In genomic region chr4:184126800-184127199, GRCh38 we compare ENCODE assay signal across 34 cellular contexts.
"Had no signal": no experiment of that assay in that cellular context is flagged by ENCODE, and none has a peak within 500 bp of the region (broad histone marks: within the 10 kb centered on the region; RNA-seq: fewer than 3 reads in every experiment).

No MANE protein-coding gene starts in this region.

- DNase-seq: Karpas-422, Kasumi-1, MG63, MM.1S, MV-4-11, NCI-H1048, NCI-H1092, NCI-H1092 treated with DMSO at 0.1 percent for 48 hours, NCI-H1105, NCI-H1105 treated with DMSO at 0.1 percent for 48 hours, NCI-H1417, NCI-H1417 treated with DMSO at 0.1 percent for 48 hours, NCI-H1436, NCI-H1436 treated with DMSO at 0.1 percent for 48 hours, NCI-H146, NCI-H1694, NCI-H1694 treated with DMSO at 0.1 percent for 48 hours, NCI-H187, NCI-H187 treated with DMSO at 0.1 percent for 48 hours, NCI-H1930, NCI-H2029, NCI-H2029 treated with DMSO at 0.1 percent for 48 hours, NCI-H2081, NCI-H2081 treated with DMSO at 0.1 percent for 48 hours, NCI-H2107, NCI-H2171, NCI-H2171 treated with DMSO at 0.1 percent for 48 hours, NCI-H2227 treated with DMSO at 0.1 percent for 48 hours, NCI-H226, NCI-H345, NCI-H446, NCI-H446 treated with DMSO at 0.1 percent for 48 hours, NCI-H510A, NCI-H510A treated with DMSO at 0.1 percent for 48 hours had no signal

- H3K36me3 ChIP-seq: MG63 had no signal

- H3K9me3 ChIP-seq: MG63 had no signal

- H3K4me3 ChIP-seq: MG63 had no signal

- H3K27me3 ChIP-seq: MG63 had no signal
